19 cellular contexts compared by ENCODE assay signal in the genomic region with DNA sequence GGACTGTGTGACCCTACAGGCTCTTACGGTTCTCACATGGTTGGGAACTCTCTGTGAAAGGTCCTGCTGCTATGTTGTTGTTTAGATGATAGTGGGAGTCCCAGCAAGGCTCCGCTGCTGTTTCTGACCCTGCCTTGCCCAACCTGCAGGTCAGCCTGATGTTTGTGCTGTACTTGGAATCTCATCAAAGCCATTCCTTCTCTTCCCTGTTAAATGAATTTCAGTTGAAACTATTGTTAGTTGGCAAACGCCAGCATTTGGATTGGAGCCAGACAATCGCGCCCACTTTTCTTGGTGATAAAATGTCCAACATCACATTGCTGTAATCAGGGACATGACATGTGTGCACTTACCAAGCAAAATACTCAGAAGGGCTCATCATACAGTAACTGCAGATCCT. TPM values are rescaled to one million over a fixed set of nuclear protein-coding genes. Genes with fewer than 3 reads are reported as not detected.
DNase-seq lines count a peak whose midpoint lies in the region; ATAC-seq and TF ChIP-seq lines count a peak whose summit lies in the region.
"Had no signal": no experiment of that assay in that cellular context is flagged by ENCODE, and none has a peak within 500 bp of the region (broad histone marks: within the 10 kb centered on the region; RNA-seq: fewer than 3 reads in every experiment).

No MANE protein-coding gene starts in this region.

- no peak overlapping the region for H3K27ac Mint-ChIP-seq in CD8-positive, alpha-beta memory T cell
- H3K27ac Mint-ChIP-seq: CD4-positive, alpha-beta memory T cell had no signal

- H3K9me3 Mint-ChIP-seq in CD8-positive, alpha-beta memory T cell = peaks cover 3 to 9% (median 4%) of the 10 kb centered on the region in 5 donors

- H4K5ac ChIP-seq in IMR-90 (ENCODE audit: low read depth, low read length) = peak overlapping the region; percentile 89

- H2AFZ ChIP-seq in IMR-90 (replicated peaks; ENCODE audit: low read length, poor library complexity) = peak overlapping the region; percentile 52
- no peak overlapping the region for H2AFZ ChIP-seq in hepatocyte

- peak overlapping the region; percentile 98 for H3K4ac ChIP-seq in IMR-90 (ENCODE audit: low read depth, low read length)

- no TSS peak for BruUV-seq in IMR-90 (replicated peaks; lab: Mats Ljungman, UMichigan)

- peaks cover 21 to 22% of the 10 kb centered on the region in 2 donors for H3K27me3 Mint-ChIP-seq in CD8-positive, alpha-beta memory T cell

- no peaks in the 10 kb centered on the region for H4K20me1 ChIP-seq in IMR-90 (ENCODE audit: insufficient read depth, low read length)
- H4K20me1 ChIP-seq in hepatocyte (ENCODE audit: insufficient read depth, poor library complexity, severe bottlenecking) = no peaks in the 10 kb centered on the region

- no CpG with 5 or more reads among the region's 5 CpGs for WGBS in IMR-90 (ENCODE audit: extremely low coverage in 2 of 2, insufficient read length in 1 of 2), 2 experiments
- 85% methylated on average over 5 of the region's 5 CpGs for WGBS in hepatocyte (ENCODE audit: low lambda C conversion rate, missing lambda C conversion rate)

- H3K79me1 ChIP-seq in IMR-90 (ENCODE audit: low read depth in 1 of 2, low read length in 2 of 2) = peaks cover 15 to 26% of the 10 kb centered on the region in 2 experiments; a peak in 3 of 4 replicates

- H2BK20ac ChIP-seq in IMR-90 (ENCODE audit: low read depth, low read length) = peak overlapping the region; percentile 98

- H3K4me1 Mint-ChIP-seq in CD8-positive, alpha-beta memory T cell = no peaks in the 10 kb centered on the region
- H3K4me1 Mint-ChIP-seq: CD4-positive, alpha-beta memory T cell had no signal

- H3K4me3 Mint-ChIP-seq in CD8-positive, alpha-beta memory T cell = no peak overlapping the region
- H3K4me3 Mint-ChIP-seq: CD4-positive, alpha-beta memory T cell had no signal

- H4K8ac ChIP-seq in IMR-90 (ENCODE audit: low read depth in 2 of 2, low read length in 2 of 2) = peak overlapping the region; percentile 66 to 70

- CTCF ChIA-PET in AG04450 (lab: Charles Lee) = no interaction called here
- CTCF ChIA-PET in IMR-90 (lab: Yijun Ruan, JAX) = interaction anchor here (0.6 kb wide), 2 partner anchors 17 to 23 kb away, joined by 3 to 7 read pairs; no protein-coding TSS in a partner anchor
- CTCF ChIA-PET in CD8-positive, alpha-beta memory T cell (lab: Charles Lee) = interaction anchor here (1.2 kb wide), 1 partner anchor 12 kb away, joined by 3 read pairs; no protein-coding TSS in a partner anchor

- H2AK9ac ChIP-seq in IMR-90 (replicated peaks; ENCODE audit: low read depth, low read length, poor library complexity) = peak overlapping the region; percentile 29

- H3K4me3 ChIP-seq in AG04450 (ENCODE audit: low read depth, low read length) = no peak overlapping the region
- no peak overlapping the region for H3K4me3 ChIP-seq in IMR-90 (ENCODE audit: insufficient read depth, low read depth, low read length)
- no peak overlapping the region for H3K4me3 ChIP-seq in hepatocyte
- H3K4me3 ChIP-seq in left lung = no peak overlapping the region
- H3K4me3 ChIP-seq in CD8-positive, alpha-beta memory T cell (ENCODE audit: low read length) = no peak overlapping the region

- peaks cover 1% of the 10 kb centered on the region; the same call in 1 of the 2 replicates for H3K36me3 ChIP-seq in IMR-90 (ENCODE audit: control insufficient read depth, insufficient read depth, low read length)
- no peaks in the 10 kb centered on the region for H3K36me3 ChIP-seq in hepatocyte (replicated peaks; ENCODE audit: insufficient read depth, low read depth)
- no peaks in the 10 kb centered on the region for H3K36me3 ChIP-seq in left lung
- H3K36me3 ChIP-seq in CD8-positive, alpha-beta memory T cell (ENCODE audit: insufficient read depth, low read length) = no peaks in the 10 kb centered on the region

- TF ChIP-seq CTCF in AG04450 (IDR thresholded peaks at IDR 0.05; ENCODE audit: low read depth, low read length) (no peak), IMR-90 (conservative IDR thresholded peaks at IDR 0.05; ENCODE audit: low read depth, low read length) (no peak), hepatocyte (IDR thresholded peaks at IDR 0.05; ENCODE audit: poor library complexity) (no peak), left lung (IDR thresholded peaks at IDR 0.05) (no peak)

- POLR2A ChIA-PET in AG04450 (lab: Yijun Ruan, JAX) = interaction anchor here (0.6 to 1.8 kb wide), 5 partner anchors 13 to 1419 kb away, joined by 3 to 14 read pairs (median 4); a partner anchor contains a TSS
- POLR2A ChIA-PET in IMR-90 (lab: Charles Lee; ENCODE audit: unreplicated experiment) = no interaction called here
- POLR2A ChIA-PET in CD8-positive, alpha-beta memory T cell (lab: Charles Lee) = no interaction called here

- H3K4me1 ChIP-seq in IMR-90 (ENCODE audit: control insufficient read depth, insufficient read depth, low read length) = peaks cover 23% of the 10 kb centered on the region
- no peaks in the 10 kb centered on the region for H3K4me1 ChIP-seq in hepatocyte (ENCODE audit: insufficient read depth)
- H3K4me1 ChIP-seq in left lung = no peaks in the 10 kb centered on the region
- H3K4me1 ChIP-seq in CD8-positive, alpha-beta memory T cell (ENCODE audit: insufficient read depth, low read length) = no peaks in the 10 kb centered on the region

- H4K91ac ChIP-seq in IMR-90 (ENCODE audit: insufficient read depth, low read depth, low read length) = peak overlapping the region; percentile 95

- DNase-seq in AG04450 (ENCODE audit: low read depth, low spot score) = no peak
- DNase-seq in IMR-90 = no peak
- DNase-seq in dermis blood vessel endothelial cell = peak; percentile 69
- no peak for DNase-seq in hepatocyte (ENCODE audit: low spot score)
- DNase-seq in left lung = no peak
- no peak for DNase-seq in CD8-positive, alpha-beta memory T cell
- no peak for DNase-seq in cortex of kidney (lab: John Stamatoyannopoulos, UW)
- DNase-seq: CD4-positive, alpha-beta memory T cell; GOT3; Karpas-422; NCI-H1092; NCI-H1436 treated with DMSO at 0.1 percent for 48 hours; NCI-H2029; NCI-H2171 treated with DMSO at 0.1 percent for 48 hours; NCI-H446; NCI-H774; SHP77; SK-N-SH had no signal

- H3K79me2 ChIP-seq in hepatocyte = no peaks in the 10 kb centered on the region

- dilution Hi-C loops in IMR-90 (cut with HindIII; ENCODE audit: low sequenced_read_pairs, unreplicated experiment) = no loop called here

- H3K9me3 ChIP-seq in AG04450 (ENCODE audit: control insufficient read depth, insufficient read depth, low read length) = peaks cover 7% of the 10 kb centered on the region
- H3K9me3 ChIP-seq in IMR-90 (ENCODE audit: control insufficient read depth, insufficient read depth, low read length) = no peaks in the 10 kb centered on the region
- H3K9me3 ChIP-seq in hepatocyte (ENCODE audit: low read depth) = no peaks in the 10 kb centered on the region
- no peaks in the 10 kb centered on the region for H3K9me3 ChIP-seq in left lung
- H3K9me3 ChIP-seq in CD8-positive, alpha-beta memory T cell (ENCODE audit: low read length) = no peaks in the 10 kb centered on the region
- H3K9me3 ChIP-seq: SK-N-SH had no signal

- H3K14ac ChIP-seq in IMR-90 (replicated peaks; ENCODE audit: low read depth, low read length) = peak overlapping the region; percentile 96

- H2AK5ac ChIP-seq in IMR-90 (ENCODE audit: low read depth, low read length) = peak overlapping the region; percentile 91

- H2BK5ac ChIP-seq in IMR-90 (ENCODE audit: low read depth, low read length, poor library complexity, severe bottlenecking) = peak overlapping the region; percentile 69

- no peak for TF ChIP-seq POLR2A in IMR-90 (IDR thresholded peaks at IDR 0.05; ENCODE audit: low read depth, low read length)

- TF ChIP-seq RAD21 in IMR-90 (IDR thresholded peaks at IDR 0.05; ENCODE audit: low read length) = no peak

- intact Hi-C loops in IMR-90 (cut with micrococcal nuclease) (loop anchor here (5.0 kb wide), 1 partner anchor 614 kb away; a partner anchor contains a TSS), left lung (cut with DNase I) (no loop called here)

- peak overlapping the region; percentile 91 for H2BK15ac ChIP-seq in IMR-90 (ENCODE audit: low read depth, low read length)

- peak overlapping the region; percentile 86 for H3K27ac ChIP-seq in AG04450 (ENCODE audit: low read depth, low read length)
- H3K27ac ChIP-seq in IMR-90 (ENCODE audit: insufficient read depth, low read length) = peak overlapping the region; percentile 92
- peak overlapping the region; percentile 25 for H3K27ac ChIP-seq in hepatocyte
- no peak overlapping the region for H3K27ac ChIP-seq in left lung
- no peak overlapping the region for H3K27ac ChIP-seq in CD8-positive, alpha-beta memory T cell (ENCODE audit: low read depth, low read length)

- peak overlapping the region; percentile 73 for H3K56ac ChIP-seq in IMR-90 (ENCODE audit: extremely low read depth, insufficient read depth, low read length)

- H3K4me2 ChIP-seq in IMR-90 (ENCODE audit: low read depth, low read length) (peak overlapping the region; percentile 2; the same call in 1 of the 2 replicates), hepatocyte (no peak overlapping the region)
- H3K4me2 ChIP-seq: SK-N-SH had no signal

- peak overlapping the region; percentile 81 for H3K18ac ChIP-seq in IMR-90 (ENCODE audit: low read depth, low read length)

- ATAC-seq in IMR-90 (ENCODE audit: low read depth) (no peak), left lung (no peak), GM19324 (IDR thresholded peaks at IDR 0.05; ENCODE audit: low FRiP score, unreplicated experiment) (no peak)

- H2BK120ac ChIP-seq in IMR-90 (ENCODE audit: low read depth, low read length) = peak overlapping the region; percentile 99

- H3K9ac ChIP-seq in IMR-90 (ENCODE audit: low read depth, low read length) = peak overlapping the region; percentile 7
- H3K9ac ChIP-seq: SK-N-SH had no signal

- H3K36me3 Mint-ChIP-seq in CD8-positive, alpha-beta memory T cell = peaks cover 2 to 22% (median 2%) of the 10 kb centered on the region in 3 donors

- in situ Hi-C loops in IMR-90 (cut with MboI; ENCODE audit: low sequenced_read_pairs) = no loop called here

- H3K9me2 ChIP-seq in hepatocyte (replicated peaks; ENCODE audit: insufficient read depth) = no peaks in the 10 kb centered on the region
- H3K9me2 ChIP-seq: SK-N-SH had no signal

- H3K27me3 ChIP-seq in AG04450 (ENCODE audit: control insufficient read depth, insufficient read depth, low read length) = no peaks in the 10 kb centered on the region
- H3K27me3 ChIP-seq in IMR-90 (ENCODE audit: control insufficient read depth, insufficient read depth, low read length) = no peaks in the 10 kb centered on the region
- no peaks in the 10 kb centered on the region for H3K27me3 ChIP-seq in hepatocyte
- no peaks in the 10 kb centered on the region for H3K27me3 ChIP-seq in left lung
- H3K27me3 ChIP-seq in CD8-positive, alpha-beta memory T cell (ENCODE audit: insufficient read depth, low read length, poor library complexity, severe bottlenecking) = no peaks in the 10 kb centered on the region

- H3K23ac ChIP-seq in IMR-90 (ENCODE audit: low read depth, low read length) = peak overlapping the region; percentile 95

- peaks cover 17% of the 10 kb centered on the region for H3K9me1 ChIP-seq in IMR-90 (ENCODE audit: insufficient read depth, low read length)

RNA-seq across cellular contexts. Expression of a gene that starts 12.9 kb away (rescaled TPM):
- polyA plus RNA-seq in AG04450 (2011; rRNA removed) (301 and 328 TPM in 2 replicates), IMR-90 (2012; rRNA removed) (69.4 and 80.4 TPM in 2 replicates), hepatocyte (35.7 and 36.7 TPM in 2 replicates)
- polyA minus RNA-seq in AG04450 (2011; rRNA and poly(A)+ RNA removed) = 368 and 380 TPM in 2 replicates
- total RNA-seq in IMR-90 (2012; rRNA removed) (115 and 151 TPM in 2 replicates), dermis blood vessel endothelial cell (91.6 and 102 TPM in 2 replicates), hepatocyte (60.5 and 61.4 TPM in 2 replicates), left lung (10 to 100 TPM; 32.2 to 43.0 TPM)
- 40.7 and 86.9 TPM in 2 replicates for polyA plus RNA-seq in IMR-90 (2012; cell fraction: cytosol; rRNA removed)
- polyA plus RNA-seq in IMR-90 (2012; cell fraction: nucleus; rRNA removed; ENCODE audit: low replicate concordance) = 10.9 and 32.1 TPM in 2 replicates
- 10 to 100 TPM; 13.1 to 14.2 TPM for total RNA-seq in CD8-positive, alpha-beta memory T cell
- polyA plus RNA-seq in CD8-positive, alpha-beta memory T cell = 4.9 TPM

Comparison
In these comparisons a context has a peak if more than half of its experiments do, and no peak if none do; other contexts are left out.
1. H3K27ac ChIP-seq: peak in AG04450 (single experiment), IMR-90 (single experiment) and hepatocyte (single experiment); none in left lung (0 of 2) and CD8-positive, alpha-beta memory T cell (single experiment).